Comparison of ENCODE assay signal across 17 cellular contexts in genomic region chr6:148850936-148851335, GRCh38.
DNase-seq lines count a peak whose midpoint lies in the region; ATAC-seq and TF ChIP-seq lines count a peak whose summit lies in the region.
"Had no signal": no experiment of that assay in that cellular context is flagged by ENCODE, and none has a peak within 500 bp of the region (broad histone marks: within the 10 kb centered on the region; RNA-seq: fewer than 3 reads in every experiment).

No MANE protein-coding gene starts in this region.

- H3K4me1 Mint-ChIP-seq in H9 (peaks cover 51 to 52% of the 10 kb centered on the region in 2 experiments), WTC11 (peaks cover 76% of the 10 kb centered on the region)
- no peaks in the 10 kb centered on the region for H3K4me1 Mint-ChIP-seq in activated T-helper 2 cell treated with anti-CD3 and anti-CD28 coated beads, Interferon-gamma antibody, Interleukin-2, Interleukin-4, amounts not matched to agents 10 μg/mL and 5 μg/mL and 100 μg/mL, durations not matched to agents 14 hours and 24 hours and 36 hours (ENCODE audit: low read depth)

- no peak overlapping the region for H2AFZ ChIP-seq in H9 (ENCODE audit: low read length)

- H3T11ph ChIP-seq in H9 (ENCODE audit: low read length): no peak overlapping the region

- no peak overlapping the region for H3K14ac ChIP-seq in H9 (ENCODE audit: insufficient read depth, low read length)

- no peaks in the 10 kb centered on the region for H3K79me1 ChIP-seq in H9 (ENCODE audit: insufficient read depth, low read depth, low read length, poor library complexity, severe bottlenecking)

- TF ChIP-seq POLR2A in esophagus muscularis mucosa (IDR thresholded peaks at IDR 0.05; ENCODE audit: low read depth): no peak

- H3K9me3 Mint-ChIP-seq in H9 (no peaks in the 10 kb centered on the region), WTC11 (no peaks in the 10 kb centered on the region)
- H3K9me3 Mint-ChIP-seq in activated T-helper 2 cell treated with anti-CD3 and anti-CD28 coated beads, Interferon-gamma antibody, Interleukin-2, Interleukin-4, amounts not matched to agents 10 μg/mL and 5 μg/mL and 100 μg/mL, durations not matched to agents 14 hours and 24 hours and 36 hours: no peaks in the 10 kb centered on the region
- H3K9me3 Mint-ChIP-seq: CD4-positive, alpha-beta memory T cell had no signal

- H2BK20ac ChIP-seq in H9 (ENCODE audit: low read depth, low read length, poor library complexity, severe bottlenecking): no peak overlapping the region

- no peaks in the 10 kb centered on the region for H3K36me3 ChIP-seq in esophagus muscularis mucosa

- H3K27ac Mint-ChIP-seq in H9 (peak overlapping the region; percentile 32 to 92 (median 69); a peak in 5 of 7 replicates), WTC11 (peak overlapping the region; percentile 33; the same call in 1 of the 2 replicates)
- H3K27ac Mint-ChIP-seq in activated T-helper 2 cell treated with anti-CD3 and anti-CD28 coated beads, Interferon-gamma antibody, Interleukin-2, Interleukin-4, amounts not matched to agents 10 μg/mL and 5 μg/mL and 100 μg/mL, durations not matched to agents 14 hours and 24 hours and 36 hours: no peak overlapping the region

- intact Hi-C loops in esophagus muscularis mucosa (cut with DNase I): no loop called here
- intact Hi-C loops in activated T-helper 2 cell treated with anti-CD3 and anti-CD28 coated beads, Interferon-gamma antibody, Interleukin-2, Interleukin-4, amounts not matched to agents 10 μg/mL and 5 μg/mL and 100 μg/mL, durations not matched to agents 14 hours and 24 hours and 36 hours (cut with micrococcal nuclease): no loop called here

- H3K27me3 ChIP-seq in H9 (ENCODE audit: insufficient read depth, low read length) (no peaks in the 10 kb centered on the region), esophagus muscularis mucosa (no peaks in the 10 kb centered on the region)

- H2BK120ac ChIP-seq in H9 (ENCODE audit: low read depth, low read length, poor library complexity, severe bottlenecking): no peak overlapping the region

- H3K9me3 ChIP-seq in H9 (ENCODE audit: control insufficient read depth, low read depth, low read length): no peaks in the 10 kb centered on the region
- no peaks in the 10 kb centered on the region for H3K9me3 ChIP-seq in esophagus muscularis mucosa

- no peak overlapping the region for H3K4ac ChIP-seq in H9 (ENCODE audit: low read depth, low read length)

- H3K23ac ChIP-seq in H9 (ENCODE audit: insufficient read length, low read depth, low read length): no peak overlapping the region

- H3K79me2 ChIP-seq in H9 (ENCODE audit: insufficient read depth, low read length): peaks cover 24% of the 10 kb centered on the region; the same call in 1 of the 2 replicates

- no peaks in the 10 kb centered on the region for H3K23me2 ChIP-seq in H9 (ENCODE audit: insufficient read length, low read depth, low read length, poor library complexity, severe bottlenecking)

- DNase-seq in H9 (no peak), WTC11 (ENCODE audit: low spot score) (no peak), esophagus muscularis mucosa (ENCODE audit: extremely low spot score) (peak; percentile 57), ecto neural progenitor cell (ENCODE audit: low spot score) (no peak)
- no peak for DNase-seq in activated T-helper 2 cell treated with anti-CD3 and anti-CD28 coated beads, Interferon-gamma antibody, Interleukin-2, Interleukin-4, amounts not matched to agents 10 μg/mL and 5 μg/mL and 100 μg/mL, durations not matched to agents 14 hours and 24 hours and 36 hours (ENCODE audit: low spot score)
- DNase-seq: C1 segment of cervical spinal cord; Calu3; CD4-positive, alpha-beta memory T cell; COR-L47; DMS53; DMS79 treated with DMSO at 0.1 percent for 48 hours; GDM1; GOT3 had no signal

- POLR2A ChIA-PET in WTC11 (lab: Charles Lee): no interaction called here

- no peak overlapping the region for H2BK12ac ChIP-seq in H9 (ENCODE audit: insufficient read length, low read depth, low read length)

- TF ChIP-seq EP300 in esophagus muscularis mucosa (IDR thresholded peaks at IDR 0.05): no peak

- H4K91ac ChIP-seq in H9 (ENCODE audit: insufficient read length, low read depth, low read length): no peak overlapping the region

- H3K18ac ChIP-seq in H9 (ENCODE audit: insufficient read length, low read depth, low read length): no peak overlapping the region

- H3K4me2 ChIP-seq in H9 (ENCODE audit: insufficient read depth, insufficient read length, low read length): no peak overlapping the region

- no peak overlapping the region for H2BK15ac ChIP-seq in H9 (ENCODE audit: low read depth, low read length)

- H3K4me1 ChIP-seq in H9 (ENCODE audit: insufficient read depth, low read length) (peaks cover 14% of the 10 kb centered on the region; the same call in 1 of the 2 replicates), esophagus muscularis mucosa (peaks cover 14 to 38% (median 24%) of the 10 kb centered on the region in 4 donors)

- no peak overlapping the region for H4K5ac ChIP-seq in H9 (ENCODE audit: insufficient read length, low read depth, low read length)

- ATAC-seq in WTC11 (no peak), GM19397 (IDR thresholded peaks at IDR 0.05; ENCODE audit: unreplicated experiment) (no peak), HG03442 (IDR thresholded peaks at IDR 0.05; ENCODE audit: unreplicated experiment) (no peak)
- ATAC-seq: GM12878, HCT116 had no signal

- no peak overlapping the region for H3K4me3 Mint-ChIP-seq in H9
- H3K4me3 Mint-ChIP-seq in WTC11: no peak overlapping the region
- H3K4me3 Mint-ChIP-seq in activated T-helper 2 cell treated with anti-CD3 and anti-CD28 coated beads, Interferon-gamma antibody, Interleukin-2, Interleukin-4, amounts not matched to agents 10 μg/mL and 5 μg/mL and 100 μg/mL, durations not matched to agents 14 hours and 24 hours and 36 hours (ENCODE audit: low read depth): no peak overlapping the region
- H3K4me3 Mint-ChIP-seq: CD4-positive, alpha-beta memory T cell had no signal

- no peak overlapping the region for H2AK5ac ChIP-seq in H9 (ENCODE audit: insufficient read length, low read length)

- H3K4me3 ChIP-seq in esophagus muscularis mucosa: no peak overlapping the region
- H3K4me3 ChIP-seq: GM12878 had no signal

- H3K56ac ChIP-seq in H9 (ENCODE audit: insufficient read length, low read depth, low read length): no peak overlapping the region

- H4K8ac ChIP-seq in H9 (replicated peaks; ENCODE audit: insufficient read length, low read depth, low read length): no peak overlapping the region

- no peaks in the 10 kb centered on the region for H4K20me1 ChIP-seq in H9 (ENCODE audit: control insufficient read depth, insufficient read depth, insufficient read length)

- H3K27me3 Mint-ChIP-seq in H9 (ENCODE audit: low read depth) (no peaks in the 10 kb centered on the region), WTC11 (ENCODE audit: low read depth) (no peaks in the 10 kb centered on the region)
- H3K27me3 Mint-ChIP-seq in activated T-helper 2 cell treated with anti-CD3 and anti-CD28 coated beads, Interferon-gamma antibody, Interleukin-2, Interleukin-4, amounts not matched to agents 10 μg/mL and 5 μg/mL and 100 μg/mL, durations not matched to agents 14 hours and 24 hours and 36 hours (ENCODE audit: low read depth): peaks cover 8% of the 10 kb centered on the region
- H3K27me3 Mint-ChIP-seq: CD4-positive, alpha-beta memory T cell had no signal

- no peaks in the 10 kb centered on the region; a peak in 3 of 7 replicates for H3K36me3 Mint-ChIP-seq in H9 (ENCODE audit: insufficient read depth in 1 of 3, low read depth in 3 of 3)
- H3K36me3 Mint-ChIP-seq in WTC11: no peaks in the 10 kb centered on the region; the same call in 1 of the 2 replicates
- no peaks in the 10 kb centered on the region for H3K36me3 Mint-ChIP-seq in activated T-helper 2 cell treated with anti-CD3 and anti-CD28 coated beads, Interferon-gamma antibody, Interleukin-2, Interleukin-4, amounts not matched to agents 10 μg/mL and 5 μg/mL and 100 μg/mL, durations not matched to agents 14 hours and 24 hours and 36 hours (ENCODE audit: low read depth)
- H3K36me3 Mint-ChIP-seq: CD4-positive, alpha-beta memory T cell had no signal

- TF ChIP-seq CTCF in H9 (conservative IDR thresholded peaks at IDR 0.05) (no peak), WTC11 (IDR thresholded peaks at IDR 0.05) (no peak), esophagus muscularis mucosa (IDR thresholded peaks at IDR 0.05) (no peak)

- H3K27ac ChIP-seq in H9 (ENCODE audit: insufficient read length, low read depth, low read length) (no peak overlapping the region), esophagus muscularis mucosa (replicated peaks in 1 of 4) (no peak overlapping the region)

- no peak overlapping the region for H2BK5ac ChIP-seq in H9 (ENCODE audit: insufficient read length, low read length)

- CTCF ChIA-PET in WTC11 (lab: Charles Lee): no interaction called here

- no peak overlapping the region for H3K9ac ChIP-seq in H9 (ENCODE audit: extremely low read depth, insufficient read length, low read length)

- WGBS in H9 (ENCODE audit: extremely low coverage, insufficient read length, low lambda C conversion rate): no CpG with 5 or more reads among the region's 3 CpGs
- WGBS in esophagus muscularis mucosa: 87% methylated on average over 3 of the region's 3 CpGs

TF ChIP-seq in WTC11, 78 proteins besides CTCF, POLR2A, EP300 and RAD21:
- TF ChIP-seq RORB (CRISPR knock-in tag; IDR thresholded peaks at IDR 0.05): no peak
